27 cellular contexts compared by ENCODE assay signal in genomic region chr18:22570492-22570891, GRCh38.
"Had no signal": no experiment of that assay in that cellular context is flagged by ENCODE, and none has a peak within 500 bp of the region (broad histone marks: within the 10 kb centered on the region; RNA-seq: fewer than 3 reads in every experiment).

No MANE protein-coding gene starts in this region.

- H3K9me3 Mint-ChIP-seq: WTC11 had no signal

- H3K4me3 Mint-ChIP-seq: activated CD8-positive, alpha-beta memory T cell treated with anti-CD3 and anti-CD28 coated beads, Interleukin-2, amount 10 ng/mL, durations not matched to agents 7 days and 5 days; activated CD8-positive, alpha-beta T cell treated with anti-CD3 and anti-CD28 coated beads, Interleukin-2, amount 10 ng/mL, durations not matched to agents 7 days and 5 days; activated naive CD8-positive, alpha-beta T cell; activated T-cell treated with anti-CD3 and anti-CD28 coated beads, Interleukin-2, amount 50 U/mL, for 72 hours; nephron; WTC11 had no signal

- H3K36me3 Mint-ChIP-seq: activated CD8-positive, alpha-beta memory T cell treated with anti-CD3 and anti-CD28 coated beads, Interleukin-2, amount 10 ng/mL, durations not matched to agents 7 days and 5 days; activated naive CD8-positive, alpha-beta T cell; WTC11 had no signal

- H3K27ac Mint-ChIP-seq: activated CD8-positive, alpha-beta memory T cell treated with anti-CD3 and anti-CD28 coated beads, Interleukin-2, amount 10 ng/mL, durations not matched to agents 7 days and 5 days; activated CD8-positive, alpha-beta T cell treated with anti-CD3 and anti-CD28 coated beads, Interleukin-2, amount 10 ng/mL, durations not matched to agents 7 days and 5 days; activated naive CD8-positive, alpha-beta T cell; activated T-cell treated with anti-CD3 and anti-CD28 coated beads, Interleukin-2, amount 50 U/mL, for 72 hours; nephron; WTC11 had no signal

- H3K27me3 ChIP-seq: cardiac muscle cell, colonic mucosa, hepatocyte, right lobe of liver, testis, transverse colon had no signal

- H3K4me1 ChIP-seq: colonic mucosa, gastrocnemius medialis, right lobe of liver, testis, transverse colon had no signal

- H3K27ac ChIP-seq: cardiac muscle cell, colonic mucosa, gastrocnemius medialis, hepatocyte, neutrophil, right lobe of liver, testis, transverse colon had no signal

- H3K9me3 ChIP-seq: colonic mucosa, gastrocnemius medialis, neutrophil, right lobe of liver, testis, transverse colon had no signal

- H3K4me1 Mint-ChIP-seq: activated CD8-positive, alpha-beta memory T cell treated with anti-CD3 and anti-CD28 coated beads, Interleukin-2, amount 10 ng/mL, durations not matched to agents 7 days and 5 days; nephron; WTC11 had no signal

- H3K36me3 ChIP-seq: cardiac muscle cell, colonic mucosa, gastrocnemius medialis, neutrophil, right lobe of liver, transverse colon had no signal

- ATAC-seq: activated CD8-positive, alpha-beta memory T cell treated with anti-CD3 and anti-CD28 coated beads, Interleukin-2, amount 10 ng/mL, durations not matched to agents 7 days and 5 days; activated CD8-positive, alpha-beta T cell treated with anti-CD3 and anti-CD28 coated beads, Interleukin-2, amount 10 ng/mL, durations not matched to agents 7 days and 5 days; activated T-cell treated with anti-CD3 and anti-CD28 coated beads, Interleukin-2, amount 50 U/mL, for 72 hours; gastrocnemius medialis; left cardiac atrium; left ventricle myocardium superior; right lobe of liver; stimulated activated naive CD8-positive, alpha-beta T cell treated with anti-CD3 and anti-CD28 coated beads, Interleukin-15, Interleukin-2, amounts not matched to agents 100 U/mL and 50 U/mL, for 24 hours; WTC11 had no signal

- DNase-seq: activated CD4-positive, alpha-beta T cell treated with anti-CD3 and anti-CD28 coated beads for 1 hour; activated CD4-positive, alpha-beta T cell treated with anti-CD3 and anti-CD28 coated beads, Interleukin-2, amount 50 U/mL, for 1 hour; activated CD8-positive, alpha-beta memory T cell treated with anti-CD3 and anti-CD28 coated beads, Interleukin-2, amount 10 ng/mL, durations not matched to agents 7 days and 5 days; activated CD8-positive, alpha-beta T cell treated with anti-CD3 and anti-CD28 coated beads, Interleukin-2, amount 10 ng/mL, durations not matched to agents 7 days and 5 days; activated naive CD4-positive, alpha-beta T cell treated with Interleukin-2 at 50 U/mL for 16 hours; activated T-cell treated with anti-CD3 and anti-CD28 coated beads, Interleukin-2, amount 50 U/mL, for 72 hours; anterior cingulate cortex; cerebellar nuclear complex; colonic mucosa; effector CD8-positive, alpha-beta T cell; gastrocnemius medialis; glutamatergic neuron; islet precursor cell; left cardiac atrium; left ventricle myocardium superior; right lobe of liver; stimulated activated CD4-positive, alpha-beta T cell treated with anti-CD3 and anti-CD28 coated beads, Interleukin-2, amount 100 ng/mL, for 48 hours; stimulated activated naive CD8-positive, alpha-beta T cell treated with anti-CD3 and anti-CD28 coated beads, Interleukin-15, Interleukin-2, amounts not matched to agents 100 U/mL and 50 U/mL, for 24 hours; T-helper 2 cell; testis; transverse colon had no signal

- H3K4me3 ChIP-seq: cardiac muscle cell, colonic mucosa, gastrocnemius medialis, hepatocyte, right lobe of liver, testis, transverse colon had no signal
